14 cellular contexts compared by ENCODE assay signal in genomic region chr12:46071335-46071734, GRCh38.
DNase-seq lines count a peak whose midpoint lies in the region; ATAC-seq and TF ChIP-seq lines count a peak whose summit lies in the region.
"Had no signal": no experiment of that assay in that cellular context is flagged by ENCODE, and none has a peak within 500 bp of the region (broad histone marks: within the 10 kb centered on the region; RNA-seq: fewer than 3 reads in every experiment).

No MANE protein-coding gene starts in this region.

- POLR2A ChIA-PET in SK-N-SH (lab: Yijun Ruan, JAX): no interaction called here

- H4K20me1 ChIP-seq in SK-N-SH (ENCODE audit: insufficient read depth) (no peaks in the 10 kb centered on the region), osteoblast (ENCODE audit: insufficient read depth, low read length) (no peaks in the 10 kb centered on the region)

- H3K27ac ChIP-seq in SK-N-SH (ENCODE audit: low read depth in 2 of 2, low read length in 1 of 2) (no peak overlapping the region), osteoblast (ENCODE audit: low read depth, low read length) (no peak overlapping the region)
- H3K27ac ChIP-seq: lower lobe of right lung, PC-9 had no signal

- DNase-seq in SK-N-SH (no peak), LNCaP clone FGC (ENCODE audit: low read depth) (no peak), osteoblast (ENCODE audit: insufficient read length, low spot score, missing footprints) (no peak), nucleus accumbens (lab: John Stamatoyannopoulos, UW) (no peak), iPS-NIHi11 (ENCODE audit: low spot score) (no peak)
- DNase-seq: EL had no signal

- peaks cover 9% of the 10 kb centered on the region for H3K4me1 Mint-ChIP-seq in activated T-helper 17 cell treated with anti-CD3 and anti-CD28 coated beads, Interleukin-2, amount 50 U/mL, for 72 hours

- ATAC-seq in SK-N-SH treated with all-trans-retinoic acid at 6 μM for 48 hours: 0 out of 3 replicates have a peak, but pooled peaks have one; percentile 18
- ATAC-seq in activated T-helper 17 cell treated with anti-CD3 and anti-CD28 coated beads, Interleukin-2, amount 50 U/mL, for 72 hours (replicated peaks): no peak
- no peak for ATAC-seq in GM19351 (IDR thresholded peaks at IDR 0.05; ENCODE audit: unreplicated experiment)

- H3F3A ChIP-seq in SK-N-SH (replicated peaks; ENCODE audit: insufficient read depth): no peaks in the 10 kb centered on the region

- H3K4me2 ChIP-seq in SK-N-SH (no peak overlapping the region), osteoblast (ENCODE audit: insufficient read depth, low read length) (no peak overlapping the region)
- H3K4me2 ChIP-seq: PC-9 had no signal

- no peaks in the 10 kb centered on the region for H3K27me3 ChIP-seq in SK-N-SH (ENCODE audit: insufficient read depth)
- peaks cover 4% of the 10 kb centered on the region for H3K27me3 ChIP-seq in osteoblast (ENCODE audit: insufficient read depth, low read length)

- H3K36me3 Mint-ChIP-seq in activated T-helper 17 cell treated with anti-CD3 and anti-CD28 coated beads, Interleukin-2, amount 50 U/mL, for 72 hours (ENCODE audit: low read depth): no peaks in the 10 kb centered on the region
- H3K36me3 Mint-ChIP-seq: CD4-positive, CD25-positive, alpha-beta regulatory T cell; natural killer cell treated with Interleukin-12 subunit alpha and Interleukin-12 subunit beta and Interleukin-15 and Interleukin-18, amount 100 ng/mL, for 72 hours; T-cell had no signal

- TF ChIP-seq CTCF in SK-N-SH (IDR thresholded peaks at IDR 0.05) (no peak), LNCaP clone FGC (IDR thresholded peaks at IDR 0.05; ENCODE audit: control insufficient read depth, extremely low read depth, insufficient read depth) (0 out of 2 replicates have a peak, but pooled peaks have one; percentile 11), osteoblast (IDR thresholded peaks at IDR 0.05; ENCODE audit: extremely low read depth, low read depth, low read length) (no peak)

- no peaks in the 10 kb centered on the region for H3K36me3 ChIP-seq in SK-N-SH (replicated peaks in 1 of 2; ENCODE audit: control insufficient read depth in 1 of 2, insufficient read depth in 2 of 2, low read length in 1 of 2)
- H3K36me3 ChIP-seq in osteoblast (ENCODE audit: insufficient read depth, low read length): no peaks in the 10 kb centered on the region
- H3K36me3 ChIP-seq: lower lobe of right lung had no signal

- H3K4me3 Mint-ChIP-seq in activated T-helper 17 cell treated with anti-CD3 and anti-CD28 coated beads, Interleukin-2, amount 50 U/mL, for 72 hours: no peak overlapping the region
- H3K4me3 Mint-ChIP-seq: CD4-positive, CD25-positive, alpha-beta regulatory T cell; T-cell had no signal

- TF ChIP-seq RAD21 in SK-N-SH (IDR thresholded peaks at IDR 0.05; ENCODE audit: low read length): no peak

- H3K9me3 ChIP-seq in SK-N-SH: no peaks in the 10 kb centered on the region
- H3K9me3 ChIP-seq in osteoblast (ENCODE audit: low read depth, low read length): no peaks in the 10 kb centered on the region
- H3K9me3 ChIP-seq: lower lobe of right lung had no signal

- no peaks in the 10 kb centered on the region for H3K79me2 ChIP-seq in SK-N-SH (ENCODE audit: insufficient read depth)
- H3K79me2 ChIP-seq in osteoblast (ENCODE audit: insufficient read depth, low read length): no peaks in the 10 kb centered on the region

- peak overlapping the region; percentile 2 for H3K27ac Mint-ChIP-seq in activated T-helper 17 cell treated with anti-CD3 and anti-CD28 coated beads, Interleukin-2, amount 50 U/mL, for 72 hours
- H3K27ac Mint-ChIP-seq: natural killer cell treated with Interleukin-12 subunit alpha and Interleukin-12 subunit beta and Interleukin-15 and Interleukin-18, amount 100 ng/mL, for 72 hours; T-cell had no signal

- CTCF ChIA-PET in SK-N-SH (lab: Yijun Ruan, JAX): interaction anchor here (0.8 to 2.3 kb wide), 11 partner anchors 8 to 192 kb away, joined by 3 to 9 read pairs (median 3); partner anchors contain the start of gene SCAF11

- H2AFZ ChIP-seq in SK-N-SH (ENCODE audit: low read depth) (no peak overlapping the region), osteoblast (ENCODE audit: low read length) (peak overlapping the region; percentile 23)
- H2AFZ ChIP-seq: PC-9 had no signal

- no peak for TF ChIP-seq EP300 in SK-N-SH (IDR thresholded peaks at IDR 0.05; ENCODE audit: borderline replicate concordance in 1 of 2, low read depth in 1 of 2, low read length in 1 of 2)

- H3K9me2 ChIP-seq in SK-N-SH: no peaks in the 10 kb centered on the region

- no peak overlapping the region for H3K9ac ChIP-seq in SK-N-SH

- H3K4me1 ChIP-seq in SK-N-SH (ENCODE audit: control insufficient read depth in 1 of 2, insufficient read depth in 2 of 2, low read depth in 1 of 2, low read length in 1 of 2) (peaks cover 3 to 9% of the 10 kb centered on the region in 2 experiments; a peak in 2 of 4 replicates), osteoblast (ENCODE audit: insufficient read depth, low read length) (peaks cover 13% of the 10 kb centered on the region)

- H3K4me3 ChIP-seq in SK-N-SH (ENCODE audit: low read depth in 2 of 2, low read length in 1 of 2) (no peak overlapping the region), LNCaP clone FGC (ENCODE audit: low read depth, low read length) (no peak overlapping the region), osteoblast (ENCODE audit: insufficient read depth, low read length) (no peak overlapping the region)
- H3K4me3 ChIP-seq: lower lobe of right lung, PC-9 had no signal

- H3K9me3 Mint-ChIP-seq in activated T-helper 17 cell treated with anti-CD3 and anti-CD28 coated beads, Interleukin-2, amount 50 U/mL, for 72 hours: no peaks in the 10 kb centered on the region
- H3K9me3 Mint-ChIP-seq: natural killer cell treated with Interleukin-12 subunit alpha and Interleukin-12 subunit beta and Interleukin-15 and Interleukin-18, amount 100 ng/mL, for 72 hours; T-cell had no signal

- peaks cover 12% of the 10 kb centered on the region for H3K27me3 Mint-ChIP-seq in activated T-helper 17 cell treated with anti-CD3 and anti-CD28 coated beads, Interleukin-2, amount 50 U/mL, for 72 hours

- WGBS in SK-N-SH (ENCODE audit: low lambda C conversion rate): 30% methylated on average over 5 of the region's 5 CpGs

TF ChIP-seq in SK-N-SH treated with all-trans-retinoic acid at 6 μM for 48 hours, 23 proteins besides CTCF, POLR2A, EP300 and RAD21 (continues in another document):
- TF ChIP-seq TCF4 (CRISPR knock-in tag; IDR thresholded peaks at IDR 0.05; ENCODE audit: borderline replicate concordance) (no peak), BACH2 (CRISPR knock-in tag; IDR thresholded peaks at IDR 0.05; ENCODE audit: borderline replicate concordance) (no peak), ZFP3 (CRISPR knock-in tag; IDR thresholded peaks at IDR 0.05) (no peak), PPARA (CRISPR knock-in tag; IDR thresholded peaks at IDR 0.05; ENCODE audit: borderline replicate concordance) (no peak), ARNTL (CRISPR knock-in tag; IDR thresholded peaks at IDR 0.05; ENCODE audit: borderline replicate concordance, low read depth) (no peak), SNAI2 (CRISPR knock-in tag; IDR thresholded peaks at IDR 0.05) (no peak), GLIS3 (CRISPR knock-in tag; IDR thresholded peaks at IDR 0.05) (no peak), ZC3H10 (CRISPR knock-in tag; IDR thresholded peaks at IDR 0.05) (no peak), ZNF70 (CRISPR knock-in tag; IDR thresholded peaks at IDR 0.05) (no peak)
- TF ChIP-seq, protein P1, sequence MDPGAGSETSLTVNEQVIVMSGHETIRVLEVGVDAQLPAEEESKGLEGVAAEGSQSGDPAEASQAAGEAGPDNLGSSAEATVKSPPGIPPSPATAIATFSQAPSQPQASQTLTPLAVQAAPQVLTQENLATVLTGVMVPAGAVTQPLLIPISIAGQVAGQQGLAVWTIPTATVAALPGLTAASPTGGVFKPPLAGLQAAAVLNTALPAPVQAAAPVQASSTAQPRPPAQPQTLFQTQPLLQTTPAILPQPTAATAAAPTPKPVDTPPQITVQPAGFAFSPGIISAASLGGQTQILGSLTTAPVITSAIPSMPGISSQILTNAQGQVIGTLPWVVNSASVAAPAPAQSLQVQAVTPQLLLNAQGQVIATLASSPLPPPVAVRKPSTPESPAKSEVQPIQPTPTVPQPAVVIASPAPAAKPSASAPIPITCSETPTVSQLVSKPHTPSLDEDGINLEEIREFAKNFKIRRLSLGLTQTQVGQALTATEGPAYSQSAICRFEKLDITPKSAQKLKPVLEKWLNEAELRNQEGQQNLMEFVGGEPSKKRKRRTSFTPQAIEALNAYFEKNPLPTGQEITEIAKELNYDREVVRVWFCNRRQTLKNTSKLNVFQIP (CRISPR knock-in tag; IDR thresholded peaks at IDR 0.05; ENCODE audit: borderline replicate concordance, low read depth): no peak

TF ChIP-seq in SK-N-SH, 30 proteins besides CTCF, POLR2A, EP300 and RAD21:
- TF ChIP-seq TEAD4 (IDR thresholded peaks at IDR 0.05; ENCODE audit: borderline replicate concordance, insufficient read depth) (no peak), FOSL2 (IDR thresholded peaks at IDR 0.05; ENCODE audit: borderline replicate concordance, low read depth) (no peak), GATA2 (CRISPR knock-in tag; IDR thresholded peaks at IDR 0.05) (no peak)
